ENCODE assay signal across 31 cellular contexts in the genomic region with DNA sequence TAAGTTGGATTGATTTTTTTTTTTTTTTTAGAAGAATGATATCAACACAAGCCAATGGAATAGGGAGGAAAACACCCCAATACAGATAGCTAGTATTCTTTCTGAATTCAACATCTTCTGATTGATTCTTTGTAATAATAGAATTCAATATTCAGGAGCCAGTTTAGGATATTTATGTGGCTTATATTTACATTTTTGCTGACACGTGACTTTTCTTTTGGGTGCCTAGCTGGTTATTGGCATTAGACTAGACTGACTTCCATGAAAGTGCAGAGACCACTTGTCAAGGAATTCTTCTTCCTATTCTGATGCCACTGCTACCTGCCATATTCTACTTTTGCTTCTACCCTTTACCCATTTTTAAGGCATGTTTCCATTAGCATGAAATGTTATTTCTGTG.
"Had no signal": no experiment of that assay in that cellular context is flagged by ENCODE, and none has a peak within 500 bp of the region (broad histone marks: within the 10 kb centered on the region; RNA-seq: fewer than 3 reads in every experiment).

No MANE protein-coding gene starts in this region.

- H3K4me1 ChIP-seq: parathyroid adenoma, uterus had no signal

- H3K4me2 ChIP-seq: smooth muscle cell had no signal

- H3K27ac ChIP-seq: neutrophil, ovary, parathyroid adenoma, psoas muscle, skin epidermis, spleen, suprapubic skin, testis, tibial artery, transverse colon, upper lobe of right lung, uterus had no signal

- H3K27ac Mint-ChIP-seq: natural killer cell treated with Interleukin-12 subunit alpha and Interleukin-12 subunit beta and Interleukin-15 and Interleukin-18, amount 100 ng/mL, for 72 hours; nephron progenitor cell; progenitor cell of endocrine pancreas; stimulated activated memory B cell treated with anti-CD40 and anti-IgM and Interleukin-4, amounts not matched to agents 10 μg/mL and 1 μg/mL and 100 μg/mL, for 72 hours; stimulated activated naive CD8-positive, alpha-beta T cell treated with anti-CD3 and anti-CD28 coated beads, Interleukin-15, amount 100 ng/mL, for 72 hours; type B pancreatic cell had no signal

- H3K9ac ChIP-seq: parathyroid adenoma had no signal

- H3K36me3 Mint-ChIP-seq: natural killer cell treated with Interleukin-12 subunit alpha and Interleukin-12 subunit beta and Interleukin-15 and Interleukin-18, amount 100 ng/mL, for 72 hours had no signal

- H3K4me3 ChIP-seq: ovary, psoas muscle, skin epidermis, smooth muscle cell, spleen, suprapubic skin, testis, tibial artery, transverse colon, upper lobe of right lung, uterus had no signal

- H3K27me3 ChIP-seq: neutrophil, ovary, spleen, suprapubic skin, testis, tibial artery, transverse colon, upper lobe of right lung, uterus had no signal

- H3K9me3 Mint-ChIP-seq: naive thymus-derived CD8-positive, alpha-beta T cell; natural killer cell treated with Interleukin-12 subunit alpha and Interleukin-12 subunit beta and Interleukin-15 and Interleukin-18, amount 100 ng/mL, for 72 hours; nephron progenitor cell; neural crest cell; stimulated activated naive CD8-positive, alpha-beta T cell treated with anti-CD3 and anti-CD28 coated beads, Interleukin-15, amount 100 ng/mL, for 72 hours; type B pancreatic cell had no signal

- H2AFZ ChIP-seq: parathyroid adenoma had no signal

- H3K9me3 ChIP-seq: neutrophil, ovary, psoas muscle, spleen, suprapubic skin, testis, tibial artery, transverse colon, upper lobe of right lung, uterus had no signal

- H3K79me2 ChIP-seq: parathyroid adenoma had no signal

- DNase-seq: naive thymus-derived CD8-positive, alpha-beta T cell; nephron progenitor cell; ovary; psoas muscle; right cardiac atrium; spleen; stimulated activated CD4-positive, alpha-beta T cell treated with anti-CD3 and anti-CD28 coated beads, Interleukin-12 subunit alpha, Interleukin-12 subunit beta, amount 100 ng/mL, for 4 hours; stimulated activated CD4-positive, alpha-beta T cell treated with anti-CD3 and anti-CD28 coated beads, Interleukin-1b, Interleukin-23, amount 100 ng/mL, for 48 hours; stimulated activated CD4-positive, alpha-beta T cell treated with anti-CD3 and anti-CD28 coated beads, Interleukin-4, amount 100 ng/mL, for 1 hour; stimulated activated CD4-positive, alpha-beta T cell treated with anti-CD3 and anti-CD28 coated beads, Interleukin-4, amount 100 ng/mL, for 4 hours; stimulated activated CD8-positive, alpha-beta memory T cell treated with anti-CD3 and anti-CD28 coated beads, Interleukin-4, amount 100 ng/mL, for 48 hours; stimulated activated naive CD4-positive, alpha-beta T cell; stimulated activated naive CD8-positive, alpha-beta T cell treated with anti-CD3 and anti-CD28 coated beads, Interleukin-15, amount 100 ng/mL, for 72 hours; stimulated activated naive CD8-positive, alpha-beta T cell treated with anti-CD3 and anti-CD28 coated beads, Interleukin-15, Interleukin-2, amounts not matched to agents 100 U/mL and 50 U/mL, for 24 hours; substantia nigra; testis; tibial artery; transverse colon; upper lobe of right lung; uterus had no signal

- H3K4me3 Mint-ChIP-seq: naive thymus-derived CD8-positive, alpha-beta T cell; natural killer cell treated with Interleukin-12 subunit alpha and Interleukin-12 subunit beta and Interleukin-15 and Interleukin-18, amount 100 ng/mL, for 72 hours; nephron progenitor cell; neural crest cell; stimulated activated memory B cell treated with anti-CD40 and anti-IgM and Interleukin-4, amounts not matched to agents 10 μg/mL and 1 μg/mL and 100 μg/mL, for 72 hours; stimulated activated naive CD8-positive, alpha-beta T cell treated with anti-CD3 and anti-CD28 coated beads, Interleukin-15, amount 100 ng/mL, for 72 hours; type B pancreatic cell had no signal

- H3K36me3 ChIP-seq: neutrophil, ovary, spleen, suprapubic skin, tibial artery, transverse colon, upper lobe of right lung, uterus had no signal

- H3K27me3 Mint-ChIP-seq: naive thymus-derived CD8-positive, alpha-beta T cell; natural killer cell treated with Interleukin-12 subunit alpha and Interleukin-12 subunit beta and Interleukin-15 and Interleukin-18, amount 100 ng/mL, for 72 hours; progenitor cell of endocrine pancreas; stimulated activated memory B cell treated with anti-CD40 and anti-IgM and Interleukin-4, amounts not matched to agents 10 μg/mL and 1 μg/mL and 100 μg/mL, for 72 hours; stimulated activated naive CD8-positive, alpha-beta T cell treated with anti-CD3 and anti-CD28 coated beads, Interleukin-15, amount 100 ng/mL, for 72 hours; type B pancreatic cell had no signal

- ATAC-seq: naive thymus-derived CD8-positive, alpha-beta T cell; natural killer cell treated with Interleukin-12 subunit alpha and Interleukin-12 subunit beta and Interleukin-15 and Interleukin-18, amount 100 ng/mL, for 72 hours; psoas muscle; right cardiac atrium; sciatic nerve; stimulated activated memory B cell treated with anti-CD40 and anti-IgM and Interleukin-4, amounts not matched to agents 10 μg/mL and 1 μg/mL and 100 μg/mL, for 72 hours; stimulated activated naive CD8-positive, alpha-beta T cell treated with anti-CD3 and anti-CD28 coated beads, Interleukin-15, amount 100 ng/mL, for 72 hours; stimulated activated naive CD8-positive, alpha-beta T cell treated with anti-CD3 and anti-CD28 coated beads, Interleukin-15, Interleukin-2, amounts not matched to agents 100 U/mL and 50 U/mL, for 24 hours; upper lobe of right lung had no signal
